ENCODE assay signal across 9 cellular contexts in genomic region chr2:176129825-176130152, GRCh38. TPM values are rescaled to one million over a fixed set of nuclear protein-coding genes. Genes with fewer than 3 reads are reported as not detected.
A peak's percentile ranks its signal among the peaks of the same experiment; 100 is the strongest.
DNase-seq lines count a peak whose midpoint lies in the region; ATAC-seq and TF ChIP-seq lines count a peak whose summit lies in the region.
"Had no signal": no experiment of that assay in that cellular context is flagged by ENCODE, and none has a peak within 500 bp of the region (broad histone marks: within the 10 kb centered on the region; RNA-seq: fewer than 3 reads in every experiment).

No MANE protein-coding gene starts in this region.

- H3K4me1 ChIP-seq in endodermal cell (ENCODE audit: control insufficient read depth, insufficient read depth, low read length): no peaks in the 10 kb centered on the region
- peaks cover 0 to 5% of the 10 kb centered on the region in 2 donors for H3K4me1 ChIP-seq in neuronal stem cell (ENCODE audit: control insufficient read depth in 2 of 2, insufficient read depth in 1 of 2, low read depth in 1 of 2, low read length in 2 of 2)

- H3K36me3 ChIP-seq in endodermal cell (ENCODE audit: control insufficient read depth, insufficient read depth, low read length): no peaks in the 10 kb centered on the region
- no peaks in the 10 kb centered on the region for H3K36me3 ChIP-seq in neuronal stem cell (replicated peaks in 1 of 2; ENCODE audit: control insufficient read depth in 2 of 2, insufficient read depth in 2 of 2, low read length in 2 of 2)

- no peak overlapping the region for H2BK5ac ChIP-seq in neuronal stem cell (ENCODE audit: low read length)

- no peak overlapping the region for H3K18ac ChIP-seq in neuronal stem cell (ENCODE audit: low read length)

- DNase-seq in AG20443 (ENCODE audit: low spot score) (peak; percentile 67), NCI-H1694 (lab: John Stamatoyannopoulos, UW) (peak; percentile 14), endodermal cell (peak; percentile 61), neuronal stem cell (ENCODE audit: low spot score) (no peak), ACHN (no peak)
- DNase-seq: NCI-H510A had no signal

- no peak overlapping the region for H3K4ac ChIP-seq in neuronal stem cell (ENCODE audit: low read length)

- H3K27ac Mint-ChIP-seq in endodermal cell: no peak overlapping the region

- WGBS in endodermal cell (ENCODE audit: insufficient coverage in 1 of 2, insufficient read length in 1 of 2), 2 experiments: 1 to 2% methylated on average over 9 to 42 of the region's 42 CpGs
- no CpG with 5 or more reads among the region's 42 CpGs for WGBS in neuronal stem cell (ENCODE audit: extremely low coverage in 2 of 2, insufficient read length in 2 of 2, insufficient replicate concordance in 1 of 2), 2 donors

- no peak overlapping the region for H3K9ac ChIP-seq in endodermal cell (ENCODE audit: extremely low read depth, low read length, poor library complexity, severe bottlenecking)
- H3K9ac ChIP-seq in neuronal stem cell (ENCODE audit: low read depth, low read length, poor library complexity): no peak overlapping the region

- H3K14ac ChIP-seq in neuronal stem cell (ENCODE audit: low read length): no peak overlapping the region

- H4K8ac ChIP-seq in neuronal stem cell (ENCODE audit: low read depth, low read length): no peak overlapping the region

- ATAC-seq in HG03108 (IDR thresholded peaks at IDR 0.05; ENCODE audit: unreplicated experiment): no peak
- ATAC-seq in GM21381 (IDR thresholded peaks at IDR 0.05; ENCODE audit: unreplicated experiment): no peak
- no peak for ATAC-seq in GM21576 (IDR thresholded peaks at IDR 0.05; ENCODE audit: unreplicated experiment)

- in situ Hi-C loops in ACHN (cut with HindIII; ENCODE audit: low pct_ligation_motif_present, low pct_unique_long_range_greater_than_20kb, low sequenced_read_pairs): loop anchor here (25.0 kb wide), 2 partner anchors 308 to 533 kb away; no protein-coding TSS in a partner anchor

- H3K27me3 ChIP-seq in endodermal cell (ENCODE audit: control insufficient read depth, insufficient read depth, low read length, poor library complexity, severe bottlenecking) (peaks cover 100% of the 10 kb centered on the region), neuronal stem cell (ENCODE audit: control insufficient read depth in 3 of 3, insufficient read depth in 3 of 3, low read depth in 1 of 3, low read length in 3 of 3) (peaks cover 34 to 98% (median 90%) of the 10 kb centered on the region in 3 experiments)

- peaks cover 12% of the 10 kb centered on the region for H3K4me1 Mint-ChIP-seq in endodermal cell

- no peaks in the 10 kb centered on the region for H3K79me1 ChIP-seq in neuronal stem cell (ENCODE audit: low read depth, low read length)

- H3K27ac ChIP-seq in endodermal cell (ENCODE audit: low read depth, low read length) (no peak overlapping the region), neuronal stem cell (replicated peaks; ENCODE audit: low read length) (no peak overlapping the region)

- no peak overlapping the region for H4K91ac ChIP-seq in neuronal stem cell (ENCODE audit: low read depth, low read length, poor library complexity)

- peaks cover 96% of the 10 kb centered on the region for H3K27me3 Mint-ChIP-seq in endodermal cell (ENCODE audit: insufficient read depth)

- H2AK5ac ChIP-seq in neuronal stem cell (ENCODE audit: low read depth, low read length): no peak overlapping the region

- no peaks in the 10 kb centered on the region for H3K36me3 Mint-ChIP-seq in endodermal cell (ENCODE audit: low read depth)

- H2BK120ac ChIP-seq in neuronal stem cell (ENCODE audit: low read depth, low read length): no peak overlapping the region

- no peaks in the 10 kb centered on the region for H3K9me3 ChIP-seq in endodermal cell (ENCODE audit: control insufficient read depth, low read length)
- H3K9me3 ChIP-seq in neuronal stem cell (replicated peaks in 1 of 2; ENCODE audit: control insufficient read depth in 2 of 2, insufficient read depth in 1 of 2, low read depth in 1 of 2, low read length in 2 of 2): no peaks in the 10 kb centered on the region

- H3K4me3 ChIP-seq in endodermal cell (ENCODE audit: low read length) (no peak overlapping the region), neuronal stem cell (ENCODE audit: low read length in 2 of 2) (peak overlapping the region; percentile 27 to 68)

- H2AFZ ChIP-seq in neuronal stem cell (ENCODE audit: low read length): peak overlapping the region; percentile 87

- H3K23ac ChIP-seq in neuronal stem cell (ENCODE audit: low read depth, low read length, poor library complexity): peak overlapping the region; percentile 30

- H3K9me3 Mint-ChIP-seq in endodermal cell: no peaks in the 10 kb centered on the region

- no peak overlapping the region for H2BK15ac ChIP-seq in neuronal stem cell (ENCODE audit: low read length)

- no peak for TF ChIP-seq CTCF in endodermal cell (conservative IDR thresholded peaks at IDR 0.05)

- H3K4me3 Mint-ChIP-seq in endodermal cell: peak overlapping the region; percentile 33

- no peak overlapping the region for H2BK12ac ChIP-seq in neuronal stem cell (ENCODE audit: low read length)

- H3K4me2 ChIP-seq in neuronal stem cell (ENCODE audit: insufficient read depth, low read length, poor library complexity, severe bottlenecking): peak overlapping the region; percentile 67

RNA-seq across cellular contexts. Expression of gene HOXD8, which starts 0.3 kb away (rescaled TPM):
- total RNA-seq in endodermal cell: not detected
- 3.6 TPM for polyA plus RNA-seq in endodermal cell (2013, experiment 1 of 2)
- polyA plus RNA-seq in endodermal cell (2013, experiment 2 of 2): 2.2 TPM
- polyA plus RNA-seq in neuronal stem cell (2013, experiment 1 of 2): not detected
- not detected for polyA plus RNA-seq in neuronal stem cell (2013, experiment 2 of 2)

RNA-seq across cellular contexts. Expression of gene HOXD9, which starts 7.3 kb away (rescaled TPM):
- total RNA-seq in endodermal cell: not detected
- polyA plus RNA-seq in endodermal cell (2013, experiment 1 of 2): 5.2 TPM
- polyA plus RNA-seq in endodermal cell (2013, experiment 2 of 2): 2.4 TPM
- not detected for polyA plus RNA-seq in neuronal stem cell (2013, experiment 1 of 2)
- not detected for polyA plus RNA-seq in neuronal stem cell (2013, experiment 2 of 2)

RNA-seq across cellular contexts. Expression of gene HOXD10, which starts 13.2 kb away (rescaled TPM):
- total RNA-seq in endodermal cell: not detected
- 3.9 TPM for polyA plus RNA-seq in endodermal cell (2013, experiment 1 of 2)
- polyA plus RNA-seq in endodermal cell (2013, experiment 2 of 2): 2.7 TPM
- polyA plus RNA-seq in neuronal stem cell (2013, experiment 1 of 2): not detected
- not detected for polyA plus RNA-seq in neuronal stem cell (2013, experiment 2 of 2)

RNA-seq across cellular contexts. Expression of gene HOXD4, which starts 21.6 kb away (rescaled TPM):
- not detected for total RNA-seq in endodermal cell
- 23.7 TPM for polyA plus RNA-seq in endodermal cell (2013, experiment 1 of 2)
- 13.2 TPM for polyA plus RNA-seq in endodermal cell (2013, experiment 2 of 2)
- polyA plus RNA-seq in neuronal stem cell (2013, experiment 1 of 2): not detected
- polyA plus RNA-seq in neuronal stem cell (2013, experiment 2 of 2): not detected

RNA-seq across cellular contexts. Expression of gene HOXD11, which starts 22.7 kb away (rescaled TPM):
- total RNA-seq in endodermal cell: not detected
- polyA plus RNA-seq in endodermal cell (2013, experiment 1 of 2): 3.8 TPM
- polyA plus RNA-seq in endodermal cell (2013, experiment 2 of 2): 2.4 TPM
- not detected for polyA plus RNA-seq in neuronal stem cell (2013, experiment 1 of 2)
- polyA plus RNA-seq in neuronal stem cell (2013, experiment 2 of 2): not detected

Comparison
In these comparisons a context has a peak if more than half of its experiments do, and no peak if none do; other contexts are left out.
1. DNase-seq: peak in AG20443 (single experiment), NCI-H1694 (single experiment) and endodermal cell (single experiment); none in neuronal stem cell (single experiment) and ACHN (single experiment).